10 cellular contexts compared by ENCODE assay signal in genomic region chr2:3692375-3692774, GRCh38. TPM values are rescaled to one million over a fixed set of nuclear protein-coding genes. Genes with fewer than 3 reads are reported as not detected.
DNase-seq lines count a peak whose midpoint lies in the region; ATAC-seq, FAIRE-seq and TF ChIP-seq lines count a peak whose summit lies in the region.
"Had no signal": no experiment of that assay in that cellular context is flagged by ENCODE, and none has a peak within 500 bp of the region (broad histone marks: within the 10 kb centered on the region; RNA-seq: fewer than 3 reads in every experiment).

No MANE protein-coding gene starts in this region.

- no peaks in the 10 kb centered on the region for H3K4me1 ChIP-seq in Karpas-422 (ENCODE audit: low read length)
- no peaks in the 10 kb centered on the region for H3K4me1 ChIP-seq in RWPE2 (ENCODE audit: insufficient read depth, poor library complexity, severe bottlenecking)
- no peaks in the 10 kb centered on the region for H3K4me1 ChIP-seq in CD8-positive, alpha-beta memory T cell (ENCODE audit: insufficient read depth, low read length)
- H3K4me1 ChIP-seq: spleen had no signal

- H3K4me3 Mint-ChIP-seq in CD8-positive, alpha-beta memory T cell, result no peak overlapping the region

- CTCF ChIA-PET in CD8-positive, alpha-beta memory T cell (lab: Charles Lee), result interaction anchor here (1.1 kb wide), 1 partner anchor 11 kb away, joined by 3 read pairs; the partner anchor contains the start of gene DCDC2C

- H3K27ac Mint-ChIP-seq in CD8-positive, alpha-beta memory T cell, result no peak overlapping the region

- peaks cover 13 to 23% (median 16%) of the 10 kb centered on the region in 5 donors for H3K9me3 Mint-ChIP-seq in CD8-positive, alpha-beta memory T cell

- no peak overlapping the region for H3K4me2 ChIP-seq in Karpas-422 (ENCODE audit: low read depth, low read length, poor library complexity, severe bottlenecking)

- H2AFZ ChIP-seq in Karpas-422 (ENCODE audit: low read length), result no peak overlapping the region

- no peaks in the 10 kb centered on the region for H3K4me1 Mint-ChIP-seq in CD8-positive, alpha-beta memory T cell

- H3K4me3 ChIP-seq in Karpas-422 (ENCODE audit: low read length), result no peak overlapping the region
- H3K4me3 ChIP-seq in RWPE2 (ENCODE audit: severe bottlenecking), result no peak overlapping the region
- H3K4me3 ChIP-seq in CD8-positive, alpha-beta memory T cell (ENCODE audit: low read length), result no peak overlapping the region
- H3K4me3 ChIP-seq: spleen had no signal

- POLR2A ChIA-PET in CD8-positive, alpha-beta memory T cell (lab: Charles Lee), result no interaction called here

- H3K9me2 ChIP-seq in Karpas-422 (replicated peaks; ENCODE audit: insufficient read depth, low read length), result no peaks in the 10 kb centered on the region

- H3K36me3 ChIP-seq in Karpas-422 (ENCODE audit: insufficient read depth, low read length), result no peaks in the 10 kb centered on the region
- no peaks in the 10 kb centered on the region for H3K36me3 ChIP-seq in RWPE2 (ENCODE audit: low read depth)
- no peaks in the 10 kb centered on the region for H3K36me3 ChIP-seq in CD8-positive, alpha-beta memory T cell (ENCODE audit: insufficient read depth, low read length)
- H3K36me3 ChIP-seq: spleen had no signal

- H3K27me3 ChIP-seq in Karpas-422 (ENCODE audit: low read length) (no peaks in the 10 kb centered on the region), RWPE2 (ENCODE audit: insufficient read depth, poor library complexity, severe bottlenecking) (peaks cover 7% of the 10 kb centered on the region)
- no peaks in the 10 kb centered on the region for H3K27me3 ChIP-seq in CD8-positive, alpha-beta memory T cell (ENCODE audit: insufficient read depth, low read length, poor library complexity, severe bottlenecking)

- peak; percentile 95 for FAIRE-seq in islet of Langerhans (lab: Jason Lieb, UNC)

- H3K9me3 ChIP-seq in Karpas-422 (ENCODE audit: low read length) (no peaks in the 10 kb centered on the region), RWPE2 (ENCODE audit: severe bottlenecking) (no peaks in the 10 kb centered on the region)
- no peaks in the 10 kb centered on the region for H3K9me3 ChIP-seq in CD8-positive, alpha-beta memory T cell (ENCODE audit: low read length)

- H3K79me2 ChIP-seq in Karpas-422 (ENCODE audit: low read length), result no peaks in the 10 kb centered on the region

- in situ Hi-C loops in Caki2 (cut with HindIII; ENCODE audit: low pct_unique_long_range_greater_than_20kb, low sequenced_read_pairs), result no loop called here

- H3K27me3 Mint-ChIP-seq in CD8-positive, alpha-beta memory T cell, result peaks cover 12 to 51% of the 10 kb centered on the region in 2 donors

- no peaks in the 10 kb centered on the region for H4K20me1 ChIP-seq in Karpas-422 (ENCODE audit: insufficient read depth, low read depth, low read length)

- peak; percentile 19 for DNase-seq in Caki2 (ENCODE audit: low read depth)
- peak; percentile 78 for DNase-seq in Karpas-422
- no peak for DNase-seq in RWPE2 (ENCODE audit: low spot score)
- DNase-seq in stimulated activated CD4-positive, alpha-beta T cell treated with anti-CD3 and anti-CD28 coated beads, Interleukin-2, amount 100 ng/mL, for 24 hours, result no peak
- no peak for DNase-seq in stimulated activated CD4-positive, alpha-beta T cell treated with anti-CD3 and anti-CD28 coated beads, Interleukin-1b, Interleukin-23, amount 100 ng/mL, for 48 hours
- no peak for DNase-seq in CD8-positive, alpha-beta memory T cell
- DNase-seq: NCI-H187, spleen had no signal

- peak; percentile 65 for TF ChIP-seq CTCF in RWPE2 (IDR thresholded peaks at IDR 0.05; ENCODE audit: poor library complexity, severe bottlenecking)

- H3K27ac ChIP-seq in Karpas-422 (ENCODE audit: low read length) (no peak overlapping the region), RWPE2 (ENCODE audit: poor library complexity, severe bottlenecking) (no peak overlapping the region)
- H3K27ac ChIP-seq in CD8-positive, alpha-beta memory T cell (ENCODE audit: low read depth, low read length), result no peak overlapping the region
- H3K27ac ChIP-seq: spleen had no signal

- peaks cover 0 to 6% (median 2%) of the 10 kb centered on the region in 3 donors for H3K36me3 Mint-ChIP-seq in CD8-positive, alpha-beta memory T cell

- ATAC-seq in RWPE2 (ENCODE audit: low read depth) (peak; percentile 62), esophagus mucosa (no peak)

- H3K9ac ChIP-seq in Karpas-422 (ENCODE audit: low read length), result no peak overlapping the region

RNA-seq across cellular contexts. Expression of gene DCDC2C, which starts 11.0 kb away (rescaled TPM):
- not detected in 2 replicates for total RNA-seq in Caki2 (2014; rRNA removed; shearing (Covaris generic); ENCODE audit: low replicate concordance)
- not detected in 2 replicates for total RNA-seq in Karpas-422 (2014; rRNA removed; shearing (Covaris generic); ENCODE audit: low replicate concordance)
- total RNA-seq in CD8-positive, alpha-beta memory T cell, result not detected
- polyA plus RNA-seq in CD8-positive, alpha-beta memory T cell, result not detected
- total RNA-seq in esophagus mucosa, result not detected
- total RNA-seq: spleen had no signal

RNA-seq across cellular contexts. Expression of gene ALLC, which starts 34.4 kb away (rescaled TPM):
- not detected in 2 replicates for total RNA-seq in Caki2 (2014; rRNA removed; shearing (Covaris generic); ENCODE audit: low replicate concordance)
- not detected in 2 replicates for total RNA-seq in Karpas-422 (2014; rRNA removed; shearing (Covaris generic); ENCODE audit: low replicate concordance)
- total RNA-seq in CD8-positive, alpha-beta memory T cell, result not detected
- polyA plus RNA-seq in CD8-positive, alpha-beta memory T cell, result not detected
- total RNA-seq in esophagus mucosa, result not detected
- total RNA-seq: spleen had no signal
- polyA plus RNA-seq: spleen had no signal

Comparison
In these comparisons a context has a peak if more than half of its experiments do, and no peak if none do; other contexts are left out.
1. DNase-seq: peak in Caki2 (single experiment) and Karpas-422 (single experiment); none in RWPE2 (single experiment), stimulated activated CD4-positive, alpha-beta T cell treated with anti-CD3 and anti-CD28 coated beads, Interleukin-2, amount 100 ng/mL, for 24 hours (0 of 2), stimulated activated CD4-positive, alpha-beta T cell treated with anti-CD3 and anti-CD28 coated beads, Interleukin-1b, Interleukin-23, amount 100 ng/mL, for 48 hours (single experiment) and CD8-positive, alpha-beta memory T cell (0 of 5).